Comparison of ENCODE assay signal across 20 cellular contexts in the genomic region with DNA sequence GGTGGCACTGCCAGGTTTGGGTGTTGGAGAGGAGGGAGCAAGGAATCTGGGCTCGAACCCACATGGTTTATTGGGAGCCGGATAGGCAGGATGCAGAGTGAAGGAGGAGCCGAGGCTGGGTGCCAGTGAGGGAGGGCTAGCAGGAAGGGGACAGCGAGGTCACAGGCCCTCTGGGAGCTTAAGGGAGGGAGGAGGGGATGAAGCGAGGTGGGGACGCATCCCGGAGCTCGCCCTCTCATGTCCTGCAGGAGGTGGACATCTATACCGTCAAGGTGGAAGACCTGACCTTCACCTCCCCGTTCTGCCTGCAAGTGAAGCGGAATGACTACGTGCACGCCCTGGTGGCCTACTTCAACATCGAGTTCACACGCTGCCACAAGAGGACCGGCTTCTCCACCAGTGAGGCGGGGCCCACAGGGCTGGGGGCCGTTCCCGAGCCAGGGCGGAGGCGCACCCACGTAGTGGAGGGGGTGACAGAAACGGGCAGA. TPM values are rescaled to one million over a fixed set of nuclear protein-coding genes. Genes with fewer than 3 reads are reported as not detected.
A peak's percentile ranks its signal among the peaks of the same experiment; 100 is the strongest.
DNase-seq lines count a peak whose midpoint lies in the region; ATAC-seq, FAIRE-seq and TF ChIP-seq lines count a peak whose summit lies in the region.
"Had no signal": no experiment of that assay in that cellular context is flagged by ENCODE, and none has a peak within 500 bp of the region (broad histone marks: within the 10 kb centered on the region; RNA-seq: fewer than 3 reads in every experiment).

No MANE protein-coding gene starts in this region.

- DNase-seq in Caco-2, result no peak
- DNase-seq in GM12892 (ENCODE audit: insufficient read length), result no peak
- no peak for DNase-seq in activated T-helper 1 cell treated with anti-CD3 and anti-CD28 coated beads, Interleukin-12 subunit alpha, Interleukin-12 subunit beta, Interleukin-2, Interleukin-4 antibody, amounts not matched to agents 30 ng/mL and 10 ng/mL and 1 ng/mL, durations not matched to agents 14 hours and 24 hours and 36 hours (ENCODE audit: low spot score)
- DNase-seq in lower lobe of right lung, result no peak
- no peak for DNase-seq in 8988T
- no peak for DNase-seq in Kasumi-1 (lab: John Stamatoyannopoulos, UW)
- DNase-seq: activated CD4-positive, alpha-beta T cell treated with anti-CD3 and anti-CD28 coated beads for 1 hour; activated naive CD8-positive, alpha-beta T cell treated with anti-CD3 and anti-CD28 coated beads, Interleukin-2, amount 10 ng/mL, durations not matched to agents 7 days and 5 days; CD8-positive, alpha-beta memory T cell; foreskin melanocyte; mesenchymal stem cell; naive B cell; NCI-H1417 treated with DMSO at 0.1 percent for 48 hours; NCI-H524 treated with DMSO at 0.1 percent for 48 hours; stimulated activated naive CD4-positive, alpha-beta T cell; transverse colon had no signal

- POLR2A ChIA-PET in Caco-2 (lab: Charles Lee), result no interaction called here

- H3K4me1 ChIP-seq in Caco-2 (peaks cover 1% of the 10 kb centered on the region), lower lobe of right lung (peaks cover 24% of the 10 kb centered on the region)

- peak overlapping the region; percentile 23 for H3K27ac Mint-ChIP-seq in Caco-2 (ENCODE audit: unreplicated experiment)
- peak overlapping the region; percentile 34 for H3K27ac Mint-ChIP-seq in activated T-helper 1 cell treated with anti-CD3 and anti-CD28 coated beads, Interleukin-12 subunit alpha, Interleukin-12 subunit beta, Interleukin-2, Interleukin-4 antibody, amounts not matched to agents 30 ng/mL and 10 ng/mL and 1 ng/mL, durations not matched to agents 14 hours and 24 hours and 36 hours
- H3K27ac Mint-ChIP-seq: activated naive CD8-positive, alpha-beta T cell treated with anti-CD3 and anti-CD28 coated beads, Interleukin-2, amount 10 ng/mL, durations not matched to agents 7 days and 5 days; CD8-positive, alpha-beta memory T cell had no signal

- TF ChIP-seq POLR2A in GM12892 (IDR thresholded peaks at IDR 0.05; ENCODE audit: low read depth, low read length), result peak; percentile 66

- no TSS peak for BruUV-seq in Caco-2 (replicated peaks; lab: Mats Ljungman, UMichigan)

- no peaks in the 10 kb centered on the region for H3K9me3 Mint-ChIP-seq in Caco-2 (ENCODE audit: unreplicated experiment)
- H3K9me3 Mint-ChIP-seq in activated T-helper 1 cell treated with anti-CD3 and anti-CD28 coated beads, Interleukin-12 subunit alpha, Interleukin-12 subunit beta, Interleukin-2, Interleukin-4 antibody, amounts not matched to agents 30 ng/mL and 10 ng/mL and 1 ng/mL, durations not matched to agents 14 hours and 24 hours and 36 hours, result no peaks in the 10 kb centered on the region
- H3K9me3 Mint-ChIP-seq: activated naive CD8-positive, alpha-beta T cell treated with anti-CD3 and anti-CD28 coated beads, Interleukin-2, amount 10 ng/mL, durations not matched to agents 7 days and 5 days; CD8-positive, alpha-beta memory T cell; naive B cell had no signal

- TF ChIP-seq CTCF in Caco-2 (IDR thresholded peaks at IDR 0.05; ENCODE audit: insufficient read depth in 1 of 2, low read depth in 1 of 2, low read length in 1 of 2, severe bottlenecking in 1 of 2, unreplicated experiment in 1 of 2) (no peak), lower lobe of right lung (IDR thresholded peaks at IDR 0.05) (no peak)

- no peak for ATAC-seq in lower lobe of right lung
- ATAC-seq in HG02642 (IDR thresholded peaks at IDR 0.05; ENCODE audit: poor library complexity, unreplicated experiment), result no peak

- H3K4me3 ChIP-seq in Caco-2 (ENCODE audit: low read depth, low read length), result no peak overlapping the region
- H3K4me3 ChIP-seq in lower lobe of right lung, result peak overlapping the region; percentile 63
- H3K4me3 ChIP-seq: cardiac muscle cell, transverse colon had no signal

- no peak overlapping the region for H3K4me3 Mint-ChIP-seq in Caco-2 (ENCODE audit: unreplicated experiment)
- no peak overlapping the region for H3K4me3 Mint-ChIP-seq in activated T-helper 1 cell treated with anti-CD3 and anti-CD28 coated beads, Interleukin-12 subunit alpha, Interleukin-12 subunit beta, Interleukin-2, Interleukin-4 antibody, amounts not matched to agents 30 ng/mL and 10 ng/mL and 1 ng/mL, durations not matched to agents 14 hours and 24 hours and 36 hours
- H3K4me3 Mint-ChIP-seq: activated naive CD8-positive, alpha-beta T cell treated with anti-CD3 and anti-CD28 coated beads, Interleukin-2, amount 10 ng/mL, durations not matched to agents 7 days and 5 days; CD8-positive, alpha-beta memory T cell; naive B cell had no signal

- H3K9me3 ChIP-seq in Caco-2, result no peaks in the 10 kb centered on the region
- no peaks in the 10 kb centered on the region for H3K9me3 ChIP-seq in lower lobe of right lung
- H3K9me3 ChIP-seq: transverse colon had no signal

- H3K27me3 ChIP-seq in Caco-2 (replicated peaks; ENCODE audit: control insufficient read depth, insufficient read depth, low read length), result no peaks in the 10 kb centered on the region
- peaks cover 17% of the 10 kb centered on the region for H3K27me3 ChIP-seq in lower lobe of right lung (ENCODE audit: low read depth)
- H3K27me3 ChIP-seq: cardiac muscle cell had no signal

- peaks cover 13% of the 10 kb centered on the region for H3K4me1 Mint-ChIP-seq in Caco-2 (ENCODE audit: low read depth, unreplicated experiment)
- H3K4me1 Mint-ChIP-seq in activated T-helper 1 cell treated with anti-CD3 and anti-CD28 coated beads, Interleukin-12 subunit alpha, Interleukin-12 subunit beta, Interleukin-2, Interleukin-4 antibody, amounts not matched to agents 30 ng/mL and 10 ng/mL and 1 ng/mL, durations not matched to agents 14 hours and 24 hours and 36 hours (ENCODE audit: low read depth), result peaks cover 17% of the 10 kb centered on the region

- peaks cover 5% of the 10 kb centered on the region for H3K36me3 ChIP-seq in Caco-2 (ENCODE audit: control insufficient read depth, insufficient read depth, low read length)
- H3K36me3 ChIP-seq in lower lobe of right lung, result peaks cover 72% of the 10 kb centered on the region

- FAIRE-seq in GM12892 (lab: Jason Lieb, UNC), result no peak
- FAIRE-seq: kidney had no signal

- peak overlapping the region; percentile 46 for H3K27ac ChIP-seq in lower lobe of right lung
- H3K27ac ChIP-seq: cardiac muscle cell, parathyroid adenoma, transverse colon had no signal

- intact Hi-C loops in Caco-2 (cut with micrococcal nuclease; ENCODE audit: unreplicated experiment) (no loop called here), lower lobe of right lung (cut with DNase I) (no loop called here)
- intact Hi-C loops in activated T-helper 1 cell treated with anti-CD3 and anti-CD28 coated beads, Interleukin-12 subunit alpha, Interleukin-12 subunit beta, Interleukin-2, Interleukin-4 antibody, amounts not matched to agents 30 ng/mL and 10 ng/mL and 1 ng/mL, durations not matched to agents 14 hours and 24 hours and 36 hours (cut with micrococcal nuclease), result no loop called here

- H3K36me3 Mint-ChIP-seq in Caco-2 (ENCODE audit: insufficient read depth, unreplicated experiment), result peaks cover 97% of the 10 kb centered on the region
- peaks cover 44% of the 10 kb centered on the region for H3K36me3 Mint-ChIP-seq in activated T-helper 1 cell treated with anti-CD3 and anti-CD28 coated beads, Interleukin-12 subunit alpha, Interleukin-12 subunit beta, Interleukin-2, Interleukin-4 antibody, amounts not matched to agents 30 ng/mL and 10 ng/mL and 1 ng/mL, durations not matched to agents 14 hours and 24 hours and 36 hours (ENCODE audit: low read depth)

- CTCF ChIA-PET in Caco-2 (lab: Charles Lee), result no interaction called here

- no peaks in the 10 kb centered on the region for H3K27me3 Mint-ChIP-seq in Caco-2 (ENCODE audit: insufficient read depth, unreplicated experiment)
- peaks cover 10% of the 10 kb centered on the region for H3K27me3 Mint-ChIP-seq in activated T-helper 1 cell treated with anti-CD3 and anti-CD28 coated beads, Interleukin-12 subunit alpha, Interleukin-12 subunit beta, Interleukin-2, Interleukin-4 antibody, amounts not matched to agents 30 ng/mL and 10 ng/mL and 1 ng/mL, durations not matched to agents 14 hours and 24 hours and 36 hours (ENCODE audit: insufficient read depth)

RNA-seq across cellular contexts. Expression of a gene that starts 3.5 kb away (rescaled TPM):
- total RNA-seq in Caco-2 (2022) (8.5 and 10.4 TPM in 2 replicates), lower lobe of right lung (2.1 TPM)
- 0.68 TPM for polyA plus RNA-seq in GM12892 (2012; ENCODE audit: missing spikeins)
- 6.0 and 6.9 TPM in 2 replicates for total RNA-seq in activated T-helper 1 cell treated with anti-CD3 and anti-CD28 coated beads, Interleukin-12 subunit alpha, Interleukin-12 subunit beta, Interleukin-2, Interleukin-4 antibody, amounts not matched to agents 30 ng/mL and 10 ng/mL and 1 ng/mL, durations not matched to agents 14 hours and 24 hours and 36 hours

RNA-seq across cellular contexts. Expression of a gene that starts 5.0 kb away (rescaled TPM):
- total RNA-seq in Caco-2 (2022) (1.9 and 2.0 TPM in 2 replicates), lower lobe of right lung (3.8 TPM)
- not detected for polyA plus RNA-seq in GM12892 (2012; ENCODE audit: missing spikeins)
- total RNA-seq in activated T-helper 1 cell treated with anti-CD3 and anti-CD28 coated beads, Interleukin-12 subunit alpha, Interleukin-12 subunit beta, Interleukin-2, Interleukin-4 antibody, amounts not matched to agents 30 ng/mL and 10 ng/mL and 1 ng/mL, durations not matched to agents 14 hours and 24 hours and 36 hours, result 3.1 and 3.9 TPM in 2 replicates
- polyA plus RNA-seq: CD8-positive, alpha-beta memory T cell had no signal

RNA-seq across cellular contexts. Expression of a gene that starts 8.8 kb away (rescaled TPM):
- total RNA-seq in Caco-2 (2022), result 326 and 343 TPM in 2 replicates
- 253 TPM for polyA plus RNA-seq in GM12892 (2012; ENCODE audit: missing spikeins)
- total RNA-seq in activated T-helper 1 cell treated with anti-CD3 and anti-CD28 coated beads, Interleukin-12 subunit alpha, Interleukin-12 subunit beta, Interleukin-2, Interleukin-4 antibody, amounts not matched to agents 30 ng/mL and 10 ng/mL and 1 ng/mL, durations not matched to agents 14 hours and 24 hours and 36 hours, result 450 and 462 TPM in 2 replicates
- 88.3 TPM for total RNA-seq in lower lobe of right lung

RNA-seq across cellular contexts. Expression of a gene that starts 20.2 kb away (rescaled TPM):
- total RNA-seq in Caco-2 (2022) (103 and 111 TPM in 2 replicates), lower lobe of right lung (17.0 TPM)
- 35.2 TPM for polyA plus RNA-seq in GM12892 (2012; ENCODE audit: missing spikeins)
- total RNA-seq in activated T-helper 1 cell treated with anti-CD3 and anti-CD28 coated beads, Interleukin-12 subunit alpha, Interleukin-12 subunit beta, Interleukin-2, Interleukin-4 antibody, amounts not matched to agents 30 ng/mL and 10 ng/mL and 1 ng/mL, durations not matched to agents 14 hours and 24 hours and 36 hours, result 72.2 and 73.7 TPM in 2 replicates

RNA-seq across cellular contexts. Expression of a gene that starts 20.2 kb away (rescaled TPM):
- total RNA-seq in Caco-2 (2022), result 125 and 131 TPM in 2 replicates
- polyA plus RNA-seq in GM12892 (2012; ENCODE audit: missing spikeins), result 61.7 TPM
- 149 and 156 TPM in 2 replicates for total RNA-seq in activated T-helper 1 cell treated with anti-CD3 and anti-CD28 coated beads, Interleukin-12 subunit alpha, Interleukin-12 subunit beta, Interleukin-2, Interleukin-4 antibody, amounts not matched to agents 30 ng/mL and 10 ng/mL and 1 ng/mL, durations not matched to agents 14 hours and 24 hours and 36 hours
- total RNA-seq in lower lobe of right lung, result 99.8 TPM
